16 cellular contexts compared by ENCODE assay signal in the genomic region with DNA sequence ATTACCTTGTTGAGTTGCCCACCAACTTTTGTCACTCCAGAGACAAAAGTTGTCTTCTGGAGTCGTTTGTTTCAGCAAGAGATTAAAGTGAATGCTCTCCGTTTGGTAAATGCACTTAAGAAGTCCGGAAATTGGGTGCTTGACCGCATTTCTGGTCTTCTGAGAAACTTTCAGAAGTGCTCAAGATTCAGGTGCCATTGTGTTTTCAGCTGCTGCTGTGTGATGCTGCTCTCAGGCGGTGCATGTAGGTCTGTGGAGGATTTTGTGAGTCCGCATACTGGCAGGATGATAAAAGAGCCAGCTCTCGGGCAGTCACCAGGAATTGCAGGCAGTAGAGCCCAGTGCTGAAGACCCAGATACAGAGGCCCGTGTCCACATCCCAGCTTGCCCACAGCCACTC. TPM values are rescaled to one million over a fixed set of nuclear protein-coding genes. Genes with fewer than 3 reads are reported as not detected.
DNase-seq lines count a peak whose midpoint lies in the region; ATAC-seq and TF ChIP-seq lines count a peak whose summit lies in the region.
"Had no signal": no experiment of that assay in that cellular context is flagged by ENCODE, and none has a peak within 500 bp of the region (broad histone marks: within the 10 kb centered on the region; RNA-seq: fewer than 3 reads in every experiment).

No MANE protein-coding gene starts in this region.

- H3K36me3 ChIP-seq in lower lobe of right lung (no peaks in the 10 kb centered on the region), vagina (no peaks in the 10 kb centered on the region), neuronal stem cell (replicated peaks in 1 of 2; ENCODE audit: control insufficient read depth in 2 of 2, insufficient read depth in 2 of 2, low read length in 2 of 2) (no peaks in the 10 kb centered on the region)

- WGBS in neuronal stem cell (ENCODE audit: extremely low coverage in 2 of 2, insufficient read length in 2 of 2, insufficient replicate concordance in 1 of 2), 2 donors: no CpG with 5 or more reads among the region's 8 CpGs

- TF ChIP-seq POLR2A in vagina (IDR thresholded peaks at IDR 0.05): no peak

- no peak overlapping the region for H2AFZ ChIP-seq in neuronal stem cell (ENCODE audit: low read length)

- H3K36me3 Mint-ChIP-seq in activated CD4-positive, alpha-beta memory T cell treated with anti-CD3 and anti-CD28 coated beads, Interleukin-2, amount 10 ng/mL, durations not matched to agents 7 days and 5 days (ENCODE audit: low read depth): peaks cover 4% of the 10 kb centered on the region
- H3K36me3 Mint-ChIP-seq in activated CD4-positive, alpha-beta memory T cell treated with anti-CD3 and anti-CD28 coated beads for 36 hours: no peaks in the 10 kb centered on the region

- peak overlapping the region; percentile 24 for H3K4me3 Mint-ChIP-seq in activated CD4-positive, alpha-beta memory T cell treated with anti-CD3 and anti-CD28 coated beads, Interleukin-2, amount 10 ng/mL, durations not matched to agents 7 days and 5 days
- no peak overlapping the region for H3K4me3 Mint-ChIP-seq in activated CD4-positive, alpha-beta memory T cell treated with anti-CD3 and anti-CD28 coated beads for 36 hours

- H3K4me1 Mint-ChIP-seq in activated CD4-positive, alpha-beta memory T cell treated with anti-CD3 and anti-CD28 coated beads, Interleukin-2, amount 10 ng/mL, durations not matched to agents 7 days and 5 days: peaks cover 59% of the 10 kb centered on the region
- H3K4me1 Mint-ChIP-seq in activated CD4-positive, alpha-beta memory T cell treated with anti-CD3 and anti-CD28 coated beads for 36 hours (ENCODE audit: low read depth): peaks cover 43% of the 10 kb centered on the region

- no peak overlapping the region for H3K4me2 ChIP-seq in neuronal stem cell (ENCODE audit: insufficient read depth, low read length, poor library complexity, severe bottlenecking)

- POLR2A ChIA-PET in activated CD4-positive, alpha-beta memory T cell treated with anti-CD3 and anti-CD28 coated beads, Interleukin-2, amount 10 ng/mL, durations not matched to agents 7 days and 5 days (lab: Charles Lee): interaction anchor here (0.7 to 1.9 kb wide), 8 partner anchors 19 to 515 kb away, joined by 3 to 8 read pairs (median 3); no protein-coding TSS in a partner anchor
- POLR2A ChIA-PET in activated CD4-positive, alpha-beta memory T cell treated with anti-CD3 and anti-CD28 coated beads for 36 hours (lab: Charles Lee): no interaction called here

- intact Hi-C loops in activated CD4-positive, alpha-beta memory T cell treated with anti-CD3 and anti-CD28 coated beads for 36 hours (cut with micrococcal nuclease): loop anchor here (5.0 kb wide), 1 partner anchor 342 kb away; no protein-coding TSS in a partner anchor
- intact Hi-C loops in lower lobe of right lung (cut with DNase I): loop anchor here (10.0 kb wide), 1 partner anchor 235 kb away; no protein-coding TSS in a partner anchor
- intact Hi-C loops in vagina (cut with DNase I): loop anchor here (5.0 kb wide), 3 partner anchors 372 to 512 kb away; no protein-coding TSS in a partner anchor

- H3K9me3 Mint-ChIP-seq in activated CD4-positive, alpha-beta memory T cell treated with anti-CD3 and anti-CD28 coated beads, Interleukin-2, amount 10 ng/mL, durations not matched to agents 7 days and 5 days: no peaks in the 10 kb centered on the region
- no peaks in the 10 kb centered on the region for H3K9me3 Mint-ChIP-seq in activated CD4-positive, alpha-beta memory T cell treated with anti-CD3 and anti-CD28 coated beads for 36 hours

- H3K4me1 ChIP-seq in lower lobe of right lung (peaks cover 33% of the 10 kb centered on the region), vagina (peaks cover 31% of the 10 kb centered on the region), neuronal stem cell (ENCODE audit: control insufficient read depth in 2 of 2, insufficient read depth in 1 of 2, low read depth in 1 of 2, low read length in 2 of 2) (peaks cover 0 to 2% of the 10 kb centered on the region in 2 donors)

- H3K27me3 ChIP-seq in lower lobe of right lung (ENCODE audit: low read depth): no peaks in the 10 kb centered on the region
- H3K27me3 ChIP-seq in vagina: no peaks in the 10 kb centered on the region
- H3K27me3 ChIP-seq in neuronal stem cell (ENCODE audit: control insufficient read depth in 3 of 3, insufficient read depth in 3 of 3, low read depth in 1 of 3, low read length in 3 of 3): peaks cover 0 to 63% (median 14%) of the 10 kb centered on the region in 3 experiments

- no peak overlapping the region for H4K91ac ChIP-seq in neuronal stem cell (ENCODE audit: low read depth, low read length, poor library complexity)

- no peak overlapping the region for H3K14ac ChIP-seq in neuronal stem cell (ENCODE audit: low read length)

- DNase-seq in activated CD4-positive, alpha-beta memory T cell treated with anti-CD3 and anti-CD28 coated beads, Interleukin-2, amount 10 ng/mL, durations not matched to agents 7 days and 5 days: no peak
- DNase-seq in activated CD4-positive, alpha-beta memory T cell treated with anti-CD3 and anti-CD28 coated beads for 36 hours: no peak
- DNase-seq in RPMI8226 (peak; percentile 66), lower lobe of right lung (no peak), vagina (ENCODE audit: extremely low spot score in 2 of 2) (no peak), SHP77 (lab: John Stamatoyannopoulos, UW) (no peak), neuronal stem cell (ENCODE audit: low spot score) (no peak), kidney tubule cell (ENCODE audit: low spot score) (no peak)
- DNase-seq: COR-L47, DMS53, KBM-7, NCI-H1092 treated with DMSO at 0.1 percent for 48 hours, NCI-H1694 treated with DMSO at 0.1 percent for 48 hours, NCI-H446 had no signal

- peak overlapping the region; percentile 44 for H3K27ac Mint-ChIP-seq in activated CD4-positive, alpha-beta memory T cell treated with anti-CD3 and anti-CD28 coated beads, Interleukin-2, amount 10 ng/mL, durations not matched to agents 7 days and 5 days
- H3K27ac Mint-ChIP-seq in activated CD4-positive, alpha-beta memory T cell treated with anti-CD3 and anti-CD28 coated beads for 36 hours: no peak overlapping the region

- H2BK15ac ChIP-seq in neuronal stem cell (ENCODE audit: low read length): no peak overlapping the region

- H3K9me3 ChIP-seq in lower lobe of right lung (no peaks in the 10 kb centered on the region), vagina (no peaks in the 10 kb centered on the region), neuronal stem cell (replicated peaks in 1 of 2; ENCODE audit: control insufficient read depth in 2 of 2, insufficient read depth in 1 of 2, low read depth in 1 of 2, low read length in 2 of 2) (peaks cover 0 to 8% of the 10 kb centered on the region in 2 donors)

- no peak for ATAC-seq in lower lobe of right lung
- ATAC-seq: HCT116 had no signal

- TF ChIP-seq CTCF in lower lobe of right lung (IDR thresholded peaks at IDR 0.05) (no peak), vagina (IDR thresholded peaks at IDR 0.05) (no peak)

- no peak overlapping the region for H3K9ac ChIP-seq in neuronal stem cell (ENCODE audit: low read depth, low read length, poor library complexity)

- CTCF ChIA-PET in activated CD4-positive, alpha-beta memory T cell treated with anti-CD3 and anti-CD28 coated beads, Interleukin-2, amount 10 ng/mL, durations not matched to agents 7 days and 5 days (lab: Charles Lee): interaction anchor here (2.1 to 7.3 kb wide), 4 partner anchors 70 to 514 kb away, joined by 6 to 61 read pairs (median 33); a partner anchor contains a TSS
- CTCF ChIA-PET in activated CD4-positive, alpha-beta memory T cell treated with anti-CD3 and anti-CD28 coated beads for 36 hours (lab: Charles Lee): interaction anchor here (0.6 to 7.3 kb wide), 7 partner anchors 70 to 514 kb away, joined by 3 to 84 read pairs (median 6); no protein-coding TSS in a partner anchor

- no peak overlapping the region for H3K4ac ChIP-seq in neuronal stem cell (ENCODE audit: low read length)

- no peak overlapping the region for H2AK5ac ChIP-seq in neuronal stem cell (ENCODE audit: low read depth, low read length)

- H3K23ac ChIP-seq in neuronal stem cell (ENCODE audit: low read depth, low read length, poor library complexity): no peak overlapping the region

- no peak overlapping the region for H4K8ac ChIP-seq in neuronal stem cell (ENCODE audit: low read depth, low read length)

- peaks cover 2% of the 10 kb centered on the region for H3K27me3 Mint-ChIP-seq in activated CD4-positive, alpha-beta memory T cell treated with anti-CD3 and anti-CD28 coated beads, Interleukin-2, amount 10 ng/mL, durations not matched to agents 7 days and 5 days
- peaks cover 7% of the 10 kb centered on the region for H3K27me3 Mint-ChIP-seq in activated CD4-positive, alpha-beta memory T cell treated with anti-CD3 and anti-CD28 coated beads for 36 hours

- no peak overlapping the region for H2BK120ac ChIP-seq in neuronal stem cell (ENCODE audit: low read depth, low read length)

- H3K18ac ChIP-seq in neuronal stem cell (ENCODE audit: low read length): no peak overlapping the region

- H3K79me1 ChIP-seq in neuronal stem cell (ENCODE audit: low read depth, low read length): no peaks in the 10 kb centered on the region

- H2BK5ac ChIP-seq in neuronal stem cell (ENCODE audit: low read length): no peak overlapping the region

- no peak overlapping the region for H3K4me3 ChIP-seq in lower lobe of right lung
- no peak overlapping the region for H3K4me3 ChIP-seq in vagina
- no peak overlapping the region for H3K4me3 ChIP-seq in neuronal stem cell (ENCODE audit: low read length in 2 of 2)

- peak overlapping the region; percentile 39 for H3K27ac ChIP-seq in lower lobe of right lung
- H3K27ac ChIP-seq in vagina: peak overlapping the region; percentile 48
- H3K27ac ChIP-seq in neuronal stem cell (replicated peaks; ENCODE audit: low read length): no peak overlapping the region
- H3K27ac ChIP-seq: C4-2B had no signal

- no peak overlapping the region for H2BK12ac ChIP-seq in neuronal stem cell (ENCODE audit: low read length)

RNA-seq across cellular contexts. Expression of a gene that starts 5.9 kb away (rescaled TPM):
- total RNA-seq in activated CD4-positive, alpha-beta memory T cell treated with anti-CD3 and anti-CD28 coated beads, Interleukin-2, amount 10 ng/mL, durations not matched to agents 7 days and 5 days: 100 to 1,000 TPM in 1 of 2 experiments, 10 to 100 TPM in 1; 98.9 to 100 TPM
- 100 to 1,000 TPM; 102 to 104 TPM for total RNA-seq in activated CD4-positive, alpha-beta memory T cell treated with anti-CD3 and anti-CD28 coated beads for 36 hours
- total RNA-seq in lower lobe of right lung: 25.7 TPM
- 132 TPM for total RNA-seq in vagina
- 14.2 TPM for polyA plus RNA-seq in neuronal stem cell (2013, experiment 1 of 2)
- polyA plus RNA-seq in neuronal stem cell (2013, experiment 2 of 2): 14.3 TPM
